ENCODE assay signal across 8 cellular contexts in the genomic region with DNA sequence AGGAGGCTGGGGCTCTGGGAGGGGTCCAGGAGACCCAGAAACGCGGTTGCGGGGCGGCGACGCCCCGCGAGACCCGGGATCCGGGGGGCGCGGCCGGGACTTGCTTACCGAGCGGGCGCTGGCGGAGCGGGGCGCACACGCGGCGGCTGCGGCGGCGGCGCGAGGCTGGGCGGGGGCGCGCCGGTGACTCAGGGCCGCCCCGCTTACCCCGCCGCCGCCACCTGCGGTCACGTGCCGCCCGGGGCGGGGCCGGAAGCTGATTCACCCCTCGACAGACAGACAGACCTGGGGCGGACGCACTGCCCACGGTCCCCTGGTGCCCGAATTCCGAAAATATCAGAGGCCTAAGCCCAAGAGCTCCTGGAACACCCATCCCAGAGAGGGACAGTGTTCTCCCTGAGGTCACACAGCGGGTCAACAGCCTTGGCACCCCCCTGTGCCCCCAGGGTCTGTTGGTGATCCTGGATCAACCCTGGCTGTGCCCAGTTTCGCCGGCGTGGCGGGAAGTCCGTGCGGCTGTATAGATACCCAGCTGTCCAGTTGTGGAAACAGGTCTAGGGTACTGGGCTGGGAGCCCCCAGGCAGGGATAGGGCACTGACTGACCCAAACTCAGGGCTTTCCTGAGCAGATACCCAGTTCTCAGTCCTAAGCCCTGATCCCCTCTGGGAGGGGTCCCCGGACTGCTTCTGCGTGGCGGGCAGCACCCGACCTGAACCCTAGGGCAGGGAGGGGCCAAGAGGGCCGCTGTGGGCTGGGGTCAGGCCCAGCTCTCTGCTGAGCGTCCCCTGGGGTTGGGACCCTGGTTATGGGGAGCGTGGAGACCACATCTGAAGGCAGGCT. TPM values are rescaled to one million over a fixed set of nuclear protein-coding genes. Genes with fewer than 3 reads are reported as not detected.
A peak's percentile ranks its signal among the peaks of the same experiment; 100 is the strongest.
DNase-seq lines count a peak whose midpoint lies in the region; ATAC-seq and TF ChIP-seq lines count a peak whose summit lies in the region.

A gene with protein sequence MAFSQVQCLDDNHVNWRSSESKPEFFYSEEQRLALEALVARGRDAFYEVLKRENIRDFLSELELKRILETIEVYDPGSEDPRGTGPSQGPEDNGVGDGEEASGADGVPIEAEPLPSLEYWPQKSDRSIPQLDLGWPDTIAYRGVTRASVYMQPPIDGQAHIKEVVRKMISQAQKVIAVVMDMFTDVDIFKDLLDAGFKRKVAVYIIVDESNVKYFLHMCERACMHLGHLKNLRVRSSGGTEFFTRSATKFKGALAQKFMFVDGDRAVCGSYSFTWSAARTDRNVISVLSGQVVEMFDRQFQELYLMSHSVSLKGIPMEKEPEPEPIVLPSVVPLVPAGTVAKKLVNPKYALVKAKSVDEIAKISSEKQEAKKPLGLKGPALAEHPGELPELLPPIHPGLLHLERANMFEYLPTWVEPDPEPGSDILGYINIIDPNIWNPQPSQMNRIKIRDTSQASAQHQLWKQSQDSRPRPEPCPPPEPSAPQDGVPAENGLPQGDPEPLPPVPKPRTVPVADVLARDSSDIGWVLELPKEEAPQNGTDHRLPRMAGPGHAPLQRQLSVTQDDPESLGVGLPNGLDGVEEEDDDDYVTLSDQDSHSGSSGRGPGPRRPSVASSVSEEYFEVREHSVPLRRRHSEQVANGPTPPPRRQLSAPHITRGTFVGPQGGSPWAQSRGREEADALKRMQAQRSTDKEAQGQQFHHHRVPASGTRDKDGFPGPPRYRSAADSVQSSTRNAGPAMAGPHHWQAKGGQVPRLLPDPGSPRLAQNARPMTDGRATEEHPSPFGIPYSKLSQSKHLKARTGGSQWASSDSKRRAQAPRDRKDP (minus strand): TSS at position 164 of the 841 bp plus-strand sequence. CDS start 723 bp downstream, outside the sequence.

- peak; percentile 85 for DNase-seq in EL
- DNase-seq in M059J (ENCODE audit: low read depth) = peak; percentile 84
- DNase-seq in activated B cell treated with CpG ODN at 0.5 μM for 24 hours = peak; percentile 83
- DNase-seq in cardiac fibroblast (ENCODE audit: low read depth in 2 of 2) = peak; percentile 52 to 70
- DNase-seq in left colon = peak; percentile 90 to 92
- peak; percentile 90 to 92 for DNase-seq in stimulated activated CD4-positive, alpha-beta T cell treated with anti-CD3 and anti-CD28 coated beads, Interleukin-4, amount 100 ng/mL, for 4 hours
- no peak for DNase-seq in KG1 (lab: John Stamatoyannopoulos, UW)

- H3K4me3 Mint-ChIP-seq in activated B cell treated with CpG ODN at 0.5 μM for 24 hours = peak within 1 kb of the TSS; percentile 88

- CTCF ChIA-PET in activated B cell treated with CpG ODN at 0.5 μM for 24 hours (lab: Charles Lee) = interaction anchor here (1.2 kb wide), 1 partner anchor 44 kb away, joined by 4 read pairs; no protein-coding TSS in a partner anchor

- H3K27ac Mint-ChIP-seq in activated B cell treated with CpG ODN at 0.5 μM for 24 hours = peak within 1 kb of the TSS; percentile 75

- ATAC-seq in GM21786 (IDR thresholded peaks at IDR 0.05; ENCODE audit: unreplicated experiment) (peak; percentile 82), activated B cell treated with CpG ODN at 0.5 μM for 24 hours (ENCODE audit: low read depth) (peak; percentile 84), left colon (peak; percentile 73)

- peak within 1 kb of the TSS; percentile 62 to 63 for H3K4me3 ChIP-seq in cardiac fibroblast (replicated peaks in 1 of 2; ENCODE audit: low read depth in 2 of 2, low read length in 2 of 2)

- intact Hi-C loops in activated B cell treated with CpG ODN at 0.5 μM for 24 hours (cut with micrococcal nuclease) (no loop called here), left colon (cut with DNase I, micrococcal nuclease) (no loop called here)

- H3K27me3 Mint-ChIP-seq in activated B cell treated with CpG ODN at 0.5 μM for 24 hours = no peaks in the 10 kb centered on the region

- peaks cover 13% of the 10 kb centered on the region for H3K36me3 Mint-ChIP-seq in activated B cell treated with CpG ODN at 0.5 μM for 24 hours (ENCODE audit: low read depth)

- H3K4me1 Mint-ChIP-seq in activated B cell treated with CpG ODN at 0.5 μM for 24 hours = peaks cover 33% of the 10 kb centered on the region

- POLR2A ChIA-PET in activated B cell treated with CpG ODN at 0.5 μM for 24 hours (lab: Charles Lee) = interaction anchor here (0.5 to 1.8 kb wide), 6 partner anchors 10 to 149 kb away, joined by 3 to 9 read pairs (median 4); a partner anchor contains a TSS

- no peaks in the 10 kb centered on the region for H3K9me3 Mint-ChIP-seq in activated B cell treated with CpG ODN at 0.5 μM for 24 hours

- no peak for TF ChIP-seq CTCF in activated B cell treated with CpG ODN at 0.5 μM for 24 hours (IDR thresholded peaks at IDR 0.05)
- TF ChIP-seq CTCF in cardiac fibroblast (IDR thresholded peaks at IDR 0.05; ENCODE audit: low read depth, low read length) = no peak

RNA-seq across cellular contexts. Expression of the gene that starts here (rescaled TPM):
- total RNA-seq in M059J (2014; rRNA removed; shearing (Covaris generic)) = 6.5 and 15.0 TPM in 2 replicates
- total RNA-seq in activated B cell treated with CpG ODN at 0.5 μM for 24 hours (13.3 and 13.9 TPM in 2 replicates), left colon (10 to 100 TPM; 29.7 to 34.7 TPM)
